Comparison of ENCODE assay signal across 23 cellular contexts in genomic region chr17:48973806-48974205, GRCh38. TPM values are rescaled to one million over a fixed set of nuclear protein-coding genes. Genes with fewer than 3 reads are reported as not detected.
"Had no signal": no experiment of that assay in that cellular context is flagged by ENCODE, and none has a peak within 500 bp of the region (broad histone marks: within the 10 kb centered on the region; RNA-seq: fewer than 3 reads in every experiment).

No MANE protein-coding gene starts in this region.

- ATAC-seq: activated CD4-positive, CD25-positive, alpha-beta regulatory T cell treated with anti-CD3 and anti-CD28 coated beads, Interleukin-2, amount 50 U/mL, for 24 hours; gastroesophageal sphincter; left lung; naive thymus-derived CD8-positive, alpha-beta T cell; stimulated activated naive CD8-positive, alpha-beta T cell treated with anti-CD3 and anti-CD28 coated beads, Interleukin-15, Interleukin-2, amounts not matched to agents 100 U/mL and 50 U/mL, for 24 hours; upper lobe of right lung had no signal

- H3K4me1 Mint-ChIP-seq: naive thymus-derived CD8-positive, alpha-beta T cell had no signal

- H3K4me3 ChIP-seq: ascending aorta, dorsolateral prefrontal cortex, gastroesophageal sphincter, left lung, right atrium auricular region, suprapubic skin, upper lobe of right lung had no signal

- H3K36me3 ChIP-seq: ascending aorta, gastroesophageal sphincter, left lung, right atrium auricular region, suprapubic skin, upper lobe of right lung had no signal

- H3K4me1 ChIP-seq: left lung, right atrium auricular region, suprapubic skin, upper lobe of right lung had no signal

- H3K36me3 Mint-ChIP-seq: naive thymus-derived CD8-positive, alpha-beta T cell had no signal

- H3K9me3 Mint-ChIP-seq: naive thymus-derived CD8-positive, alpha-beta T cell; T-helper 2 cell treated with Interferon-gamma antibody and Interleukin-4, amounts not matched to agents 5 μg/mL and 100 μg/mL, for 36 hours had no signal

- H3K27ac ChIP-seq: ascending aorta, dorsolateral prefrontal cortex, gastroesophageal sphincter, left lung, right atrium auricular region, suprapubic skin, upper lobe of right lung had no signal

- H3K9me3 ChIP-seq: ascending aorta, gastroesophageal sphincter, left lung, right atrium auricular region, suprapubic skin, upper lobe of right lung had no signal

- H3K4me3 Mint-ChIP-seq: naive thymus-derived CD8-positive, alpha-beta T cell; T-helper 2 cell treated with Interferon-gamma antibody and Interleukin-4, amounts not matched to agents 5 μg/mL and 100 μg/mL, for 36 hours had no signal

- H3K27me3 ChIP-seq: ascending aorta had no signal

- DNase-seq: activated naive CD4-positive, alpha-beta T cell treated with Interleukin-2 at 50 U/mL for 16 hours; dorsolateral prefrontal cortex; erythroblast; kidney; left lung; mammary epithelial cell; naive thymus-derived CD8-positive, alpha-beta T cell; nucleus accumbens; small intestine; stimulated activated CD4-positive, alpha-beta T cell treated with anti-CD3 and anti-CD28 coated beads, Interleukin-4, amount 100 ng/mL, for 4 hours; stimulated activated CD8-positive, alpha-beta memory T cell treated with anti-CD3 and anti-CD28 coated beads, Interleukin-4, amount 100 ng/mL, for 48 hours; stimulated activated naive CD8-positive, alpha-beta T cell treated with anti-CD3 and anti-CD28 coated beads, Interleukin-15, Interleukin-2, amounts not matched to agents 100 U/mL and 50 U/mL, for 24 hours had no signal

- H3K27ac Mint-ChIP-seq: progenitor cell of endocrine pancreas; T-helper 2 cell treated with Interferon-gamma antibody and Interleukin-4, amounts not matched to agents 5 μg/mL and 100 μg/mL, for 36 hours had no signal

RNA-seq across cellular contexts. Expression of gene GIP, which starts 5.4 kb away (rescaled TPM):
- total RNA-seq: activated CD8-positive, alpha-beta memory T cell treated with anti-CD3 and anti-CD28 coated beads for 36 hours; ascending aorta; bronchial epithelial cell; dorsolateral prefrontal cortex; gastroesophageal sphincter; kidney; left lung; mammary epithelial cell; mucosa of gallbladder; naive thymus-derived CD8-positive, alpha-beta T cell; progenitor cell of endocrine pancreas; right atrium auricular region; suprapubic skin; upper lobe of right lung had no signal

RNA-seq across cellular contexts. Expression of gene IGF2BP1, which starts 23.4 kb away (rescaled TPM):
- total RNA-seq: ascending aorta; bronchial epithelial cell; dorsolateral prefrontal cortex; naive thymus-derived CD8-positive, alpha-beta T cell; right atrium auricular region; suprapubic skin; upper lobe of right lung had no signal
